ENCODE assay signal across 8 cellular contexts in the genomic region with DNA sequence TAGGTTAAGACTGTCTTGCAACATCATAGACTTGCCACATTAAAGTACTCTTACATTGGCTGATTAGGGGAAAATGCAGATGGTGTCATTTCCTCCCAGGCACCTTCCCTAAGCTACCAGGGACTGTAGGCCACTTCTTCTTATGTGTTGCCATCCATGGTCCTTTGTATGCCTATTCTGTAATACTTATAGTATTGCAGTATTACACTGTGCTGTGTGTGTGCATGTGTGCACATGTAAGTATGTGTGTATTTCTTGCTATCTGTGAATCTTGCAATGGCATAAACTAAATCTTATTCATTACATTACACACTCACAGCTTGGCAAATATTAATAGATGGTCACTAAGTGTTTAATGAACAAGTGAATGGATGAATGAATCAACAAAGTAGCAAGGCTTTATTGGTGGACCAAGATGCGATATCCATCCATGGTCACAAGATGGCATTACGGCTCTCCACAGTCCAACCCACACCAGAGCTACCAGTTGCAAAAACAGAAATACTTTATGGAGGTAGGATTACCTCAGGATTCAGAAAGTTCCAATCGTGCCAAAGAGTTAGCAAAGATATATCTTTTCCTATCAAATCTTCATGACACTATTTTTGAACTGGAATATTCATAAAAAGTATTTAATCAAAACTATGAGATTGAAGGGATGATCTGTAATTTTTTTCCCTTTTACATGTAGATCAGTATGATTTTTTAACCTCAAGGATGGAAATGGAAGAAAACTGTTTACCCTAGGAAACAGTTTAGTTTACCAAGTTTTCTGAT.
DNase-seq lines count a peak whose midpoint lies in the region; ATAC-seq and TF ChIP-seq lines count a peak whose summit lies in the region.

No MANE protein-coding gene starts in this region.

- H2AFZ ChIP-seq in Loucy (ENCODE audit: low read length): no peak overlapping the region
- H2AFZ ChIP-seq in neural cell (ENCODE audit: low read depth, low read length): no peak overlapping the region

- peak; percentile 82 for TF ChIP-seq CTCF in Loucy (conservative IDR thresholded peaks at IDR 0.05; ENCODE audit: low read length)
- peak; percentile 42 to 56 (median 43) for TF ChIP-seq CTCF in esophagus muscularis mucosa (IDR thresholded peaks at IDR 0.05)
- peak; percentile 74 for TF ChIP-seq CTCF in neural cell (IDR thresholded peaks at IDR 0.05; ENCODE audit: poor library complexity, severe bottlenecking)

- ATAC-seq in GM21576 (IDR thresholded peaks at IDR 0.05; ENCODE audit: unreplicated experiment) (peak; percentile 92), T-helper 17 cell (peak; percentile 54), HG03097 (IDR thresholded peaks at IDR 0.05; ENCODE audit: low FRiP score, unreplicated experiment) (no peak)

- peak; percentile 75 for DNase-seq in NCI-H82 (lab: John Stamatoyannopoulos, UW)
- no peak for DNase-seq in NCI-H82 treated with DMSO at 0.1 percent for 48 hours (lab: John Stamatoyannopoulos, UW; ENCODE audit: unreplicated experiment)
- DNase-seq in T-helper 17 cell: no peak
- DNase-seq in esophagus muscularis mucosa (ENCODE audit: extremely low spot score): no peak

- TF ChIP-seq POLR2A in esophagus muscularis mucosa (IDR thresholded peaks at IDR 0.05; ENCODE audit: low read depth): no peak

- H3K79me2 ChIP-seq in Loucy (ENCODE audit: insufficient read depth, low read length) (no peaks in the 10 kb centered on the region), neural cell (replicated peaks; ENCODE audit: insufficient read depth, low read length) (no peaks in the 10 kb centered on the region)

- no peaks in the 10 kb centered on the region for H3K27me3 Mint-ChIP-seq in T-helper 17 cell

- H3K27me3 ChIP-seq in Loucy (ENCODE audit: insufficient read depth, low read length, poor library complexity, severe bottlenecking): no peaks in the 10 kb centered on the region
- H3K27me3 ChIP-seq in esophagus muscularis mucosa: no peaks in the 10 kb centered on the region
- no peaks in the 10 kb centered on the region for H3K27me3 ChIP-seq in neural cell (ENCODE audit: insufficient read depth, low read depth, low read length)

- H3K4me2 ChIP-seq in Loucy (ENCODE audit: low read depth, low read length, poor library complexity, severe bottlenecking): no peak overlapping the region
- no peak overlapping the region for H3K4me2 ChIP-seq in neural cell (ENCODE audit: low read length)

- peak; percentile 78 for TF ChIP-seq RAD21 in neural cell (conservative IDR thresholded peaks at IDR 0.05)

- WGBS in esophagus muscularis mucosa: 48% methylated on average over 3 of the region's 3 CpGs

- H3K9ac ChIP-seq in Loucy (ENCODE audit: low read depth, low read length, poor library complexity, severe bottlenecking) (no peak overlapping the region), neural cell (ENCODE audit: low read length) (no peak overlapping the region)

- H3K27ac Mint-ChIP-seq in T-helper 17 cell: no peak overlapping the region

- intact Hi-C loops in esophagus muscularis mucosa (cut with DNase I): loop anchor here (5.0 kb wide), 2 partner anchors 257 to 307 kb away; no protein-coding TSS in a partner anchor

- no peak overlapping the region for H3K4me3 Mint-ChIP-seq in T-helper 17 cell

- peaks cover 18% of the 10 kb centered on the region; the same call in 1 of the 2 replicates for H3K36me3 ChIP-seq in Loucy (ENCODE audit: insufficient read depth, low read length)
- H3K36me3 ChIP-seq in esophagus muscularis mucosa: peaks cover 0 to 9% (median 0%) of the 10 kb centered on the region in 4 donors
- H3K36me3 ChIP-seq in neural cell (ENCODE audit: insufficient read depth, low read length): no peaks in the 10 kb centered on the region

- H3K36me3 Mint-ChIP-seq in T-helper 17 cell (ENCODE audit: low read depth): no peaks in the 10 kb centered on the region

- H3K4me1 Mint-ChIP-seq in T-helper 17 cell: no peaks in the 10 kb centered on the region

- no peaks in the 10 kb centered on the region for H4K20me1 ChIP-seq in Loucy (ENCODE audit: insufficient read depth, low read length, poor library complexity, severe bottlenecking)
- H4K20me1 ChIP-seq in neural cell (ENCODE audit: insufficient read depth): no peaks in the 10 kb centered on the region

- no peak overlapping the region for H3K4me3 ChIP-seq in Loucy (ENCODE audit: low read length, poor library complexity, severe bottlenecking)
- H3K4me3 ChIP-seq in esophagus muscularis mucosa: no peak overlapping the region
- no peak overlapping the region for H3K4me3 ChIP-seq in neural cell (ENCODE audit: low read length)

- H3F3A ChIP-seq in Loucy (ENCODE audit: low read depth) (no peaks in the 10 kb centered on the region), neural cell (ENCODE audit: insufficient read depth, low read length, poor library complexity, severe bottlenecking) (no peaks in the 10 kb centered on the region)

- H3K27ac ChIP-seq in esophagus muscularis mucosa (replicated peaks in 1 of 4) (no peak overlapping the region), neural cell (ENCODE audit: low read length) (no peak overlapping the region)

- H3K4me1 ChIP-seq in Loucy (ENCODE audit: insufficient read depth, low read length, poor library complexity, severe bottlenecking) (no peaks in the 10 kb centered on the region), esophagus muscularis mucosa (peaks cover 0 to 5% (median 0%) of the 10 kb centered on the region in 4 donors)

- no peaks in the 10 kb centered on the region for H3K9me3 ChIP-seq in Loucy (ENCODE audit: insufficient read depth, low read depth, low read length)
- no peaks in the 10 kb centered on the region for H3K9me3 ChIP-seq in T-helper 17 cell (ENCODE audit: control insufficient read depth, low read length, poor library complexity, severe bottlenecking)
- no peaks in the 10 kb centered on the region for H3K9me3 ChIP-seq in esophagus muscularis mucosa
- no peaks in the 10 kb centered on the region for H3K9me3 ChIP-seq in neural cell (ENCODE audit: low read length)

- TF ChIP-seq EP300 in esophagus muscularis mucosa (IDR thresholded peaks at IDR 0.05) (no peak), neural cell (conservative IDR thresholded peaks at IDR 0.05; ENCODE audit: poor library complexity, severe bottlenecking) (no peak)

- no peaks in the 10 kb centered on the region for H3K9me2 ChIP-seq in Loucy (replicated peaks; ENCODE audit: low read depth, low read length)
- H3K9me2 ChIP-seq in neural cell (ENCODE audit: insufficient read depth, low read length): no peaks in the 10 kb centered on the region

TF ChIP-seq in neural cell, 6 proteins besides CTCF, POLR2A, EP300 and RAD21:
- TF ChIP-seq TAF1 (IDR thresholded peaks at IDR 0.05; ENCODE audit: low read depth) (no peak), SMC3 (conservative IDR thresholded peaks at IDR 0.05; ENCODE audit: poor library complexity) (peak; percentile 82)
